In genomic region chr3:123060054-123060453, GRCh38 we compare ENCODE assay signal across 27 cellular contexts.
"Had no signal": no experiment of that assay in that cellular context is flagged by ENCODE, and none has a peak within 500 bp of the region (broad histone marks: within the 10 kb centered on the region; RNA-seq: fewer than 3 reads in every experiment).

No MANE protein-coding gene starts in this region.

- H3K9me3 ChIP-seq: stomach, suprapubic skin, testis, thoracic aorta, thyroid gland, tibial artery, tibial nerve, transverse colon, upper lobe of left lung, upper lobe of right lung, uterus, vagina had no signal

- DNase-seq: stimulated activated CD4-positive, alpha-beta T cell treated with anti-CD3 and anti-CD28 coated beads, Interleukin-2, amount 100 ng/mL, for 48 hours; stimulated activated CD4-positive, alpha-beta T cell treated with anti-CD3 and anti-CD28 coated beads, Interleukin-4, amount 100 ng/mL, for 1 hour; stimulated activated CD4-positive, alpha-beta T cell treated with anti-CD3 and anti-CD28 coated beads, Interleukin-4, amount 100 ng/mL, for 24 hours; stimulated activated CD4-positive, alpha-beta T cell treated with anti-CD3 and anti-CD28 coated beads, Interleukin-4, amount 100 ng/mL, for 4 hours; stimulated activated CD8-positive, alpha-beta memory T cell treated with anti-CD3 and anti-CD28 coated beads, Interleukin-4, amount 100 ng/mL, for 48 hours; stimulated activated naive B cell treated with anti-CD40 and anti-IgM and Interleukin-4, amounts not matched to agents 10 μg/mL and 1 μg/mL and 100 μg/mL, for 72 hours; stimulated activated naive CD4-positive, alpha-beta T cell; stimulated activated naive CD4-positive, alpha-beta T cell treated with Interleukin-2 at 50 U/mL for 16 hours; stimulated activated naive CD8-positive, alpha-beta T cell treated with anti-CD3 and anti-CD28 coated beads, Interleukin-15, amount 100 ng/mL, for 72 hours; stimulated activated naive CD8-positive, alpha-beta T cell treated with anti-CD3 and anti-CD28 coated beads, Interleukin-15, Interleukin-2, amounts not matched to agents 100 U/mL and 50 U/mL, for 24 hours; stomach; substantia nigra; testis; thyroid gland; tibial artery; transverse colon; trophoblast cell; upper lobe of left lung; upper lobe of right lung; uterus had no signal

- ATAC-seq: stimulated activated effector memory CD8-positive, alpha-beta T cell treated with anti-CD3 and anti-CD28 coated beads, Interleukin-12 subunit alpha, Interleukin-12 subunit beta, amount 100 ng/mL, for 72 hours; stimulated activated memory B cell treated with anti-CD40 and anti-IgM and Interleukin-4, amounts not matched to agents 10 μg/mL and 1 μg/mL and 100 μg/mL, for 72 hours; stimulated activated naive B cell treated with anti-CD40 and anti-IgM and Interleukin-4, amounts not matched to agents 10 μg/mL and 1 μg/mL and 100 μg/mL, for 72 hours; stimulated activated naive CD8-positive, alpha-beta T cell treated with anti-CD3 and anti-CD28 coated beads, Interleukin-15, amount 100 ng/mL, for 72 hours; stimulated activated naive CD8-positive, alpha-beta T cell treated with anti-CD3 and anti-CD28 coated beads, Interleukin-15, Interleukin-2, amounts not matched to agents 100 U/mL and 50 U/mL, for 24 hours; upper lobe of right lung had no signal

- FAIRE-seq: urothelium cell line had no signal

- H3K4me3 ChIP-seq: stomach, suprapubic skin, testis, thoracic aorta, thyroid gland, tibial artery, tibial nerve, transverse colon, upper lobe of left lung, upper lobe of right lung, uterus, vagina had no signal

- H3K4me1 ChIP-seq: suprapubic skin, testis, thyroid gland, tibial nerve, upper lobe of right lung, uterus, vagina had no signal

- H3K27me3 ChIP-seq: stomach, testis, thyroid gland, tibial artery, tibial nerve, transverse colon, upper lobe of left lung, upper lobe of right lung, uterus, vagina had no signal

- H3K27ac ChIP-seq: stomach, suprapubic skin, testis, thoracic aorta, thyroid gland, tibial artery, tibial nerve, transverse colon, upper lobe of left lung, upper lobe of right lung, uterus, vagina had no signal

- H3K36me3 ChIP-seq: stomach, suprapubic skin, thoracic aorta, thyroid gland, tibial artery, tibial nerve, transverse colon, upper lobe of left lung, upper lobe of right lung, uterus, vagina had no signal
